Comparison of ENCODE assay signal across 25 cellular contexts in genomic region chr17:67544364-67544763, GRCh38.
DNase-seq lines count a peak whose midpoint lies in the region; ATAC-seq and TF ChIP-seq lines count a peak whose summit lies in the region.
"Had no signal": no experiment of that assay in that cellular context is flagged by ENCODE, and none has a peak within 500 bp of the region (broad histone marks: within the 10 kb centered on the region; RNA-seq: fewer than 3 reads in every experiment).

No MANE protein-coding gene starts in this region.

- H3K36me3 Mint-ChIP-seq in stimulated activated naive CD8-positive, alpha-beta T cell treated with anti-CD3 and anti-CD28 coated beads, Interleukin-15, Interleukin-2, amounts not matched to agents 100 ng/mL and 50 ng/mL, for 24 hours (ENCODE audit: low read depth): peaks cover 11% of the 10 kb centered on the region
- H3K36me3 Mint-ChIP-seq: activated CD4-positive, alpha-beta memory T cell treated with anti-CD3 and anti-CD28 coated beads for 36 hours had no signal

- 40 to 79% methylated on average over 1 to 4 of the region's 5 CpGs for WGBS in gastroesophageal sphincter (ENCODE audit: low coverage in 1 of 2), 2 donors

- H3K4me3 ChIP-seq in right atrium auricular region (no peak overlapping the region), gastroesophageal sphincter (no peak overlapping the region)
- H3K4me3 ChIP-seq: BLaER1 treated with 17β-estradiol and CSF1 and Interleukin-3, amounts not matched to agents 10 nM and 100 nM; body of pancreas; GM23248; upper lobe of left lung had no signal

- H3K27me3 ChIP-seq in right atrium auricular region (no peaks in the 10 kb centered on the region), gastroesophageal sphincter (no peaks in the 10 kb centered on the region)
- H3K27me3 ChIP-seq: BLaER1 treated with 17β-estradiol and CSF1 and Interleukin-3, amounts not matched to agents 10 nM and 100 nM; body of pancreas; upper lobe of left lung had no signal

- H3K36me3 ChIP-seq in right atrium auricular region (no peaks in the 10 kb centered on the region), gastroesophageal sphincter (no peaks in the 10 kb centered on the region)
- H3K36me3 ChIP-seq: upper lobe of left lung had no signal

- TF ChIP-seq EP300 in gastroesophageal sphincter (IDR thresholded peaks at IDR 0.05): no peak

- peak overlapping the region; percentile 57 for H3K27ac Mint-ChIP-seq in stimulated activated naive CD8-positive, alpha-beta T cell treated with anti-CD3 and anti-CD28 coated beads, Interleukin-15, Interleukin-2, amounts not matched to agents 100 ng/mL and 50 ng/mL, for 24 hours
- H3K27ac Mint-ChIP-seq in stimulated activated naive CD8-positive, alpha-beta T cell treated with anti-CD3 and anti-CD28 coated beads, Interleukin-15, amount 100 ng/mL, for 72 hours: peak overlapping the region in 1 of 2 donors; percentile 42
- H3K27ac Mint-ChIP-seq: activated B cell treated with CpG ODN at 0.5 μM for 24 hours; activated CD4-positive, alpha-beta memory T cell treated with anti-CD3 and anti-CD28 coated beads for 36 hours had no signal

- H3K9me3 ChIP-seq in right atrium auricular region: no peaks in the 10 kb centered on the region
- no peaks in the 10 kb centered on the region for H3K9me3 ChIP-seq in gastroesophageal sphincter
- H3K9me3 ChIP-seq: BLaER1 treated with 17β-estradiol and CSF1 and Interleukin-3, amounts not matched to agents 10 nM and 100 nM; body of pancreas; upper lobe of left lung had no signal

- H3K27me3 Mint-ChIP-seq in stimulated activated naive CD8-positive, alpha-beta T cell treated with anti-CD3 and anti-CD28 coated beads, Interleukin-15, Interleukin-2, amounts not matched to agents 100 ng/mL and 50 ng/mL, for 24 hours: no peaks in the 10 kb centered on the region
- H3K27me3 Mint-ChIP-seq in stimulated activated naive CD8-positive, alpha-beta T cell treated with anti-CD3 and anti-CD28 coated beads, Interleukin-15, amount 100 ng/mL, for 72 hours: no peaks in the 10 kb centered on the region
- H3K27me3 Mint-ChIP-seq: activated B cell treated with CpG ODN at 0.5 μM for 24 hours; activated CD4-positive, alpha-beta memory T cell treated with anti-CD3 and anti-CD28 coated beads for 36 hours; naive thymus-derived CD4-positive, alpha-beta T cell had no signal

- no peak for ATAC-seq in stimulated activated naive CD8-positive, alpha-beta T cell treated with anti-CD3 and anti-CD28 coated beads, Interleukin-15, amount 100 ng/mL, for 72 hours
- ATAC-seq in gastroesophageal sphincter (no peak), HG02623 (IDR thresholded peaks at IDR 0.05; ENCODE audit: unreplicated experiment) (no peak), GM19023 (IDR thresholded peaks at IDR 0.05; ENCODE audit: unreplicated experiment) (no peak)
- ATAC-seq: body of pancreas; naive thymus-derived CD4-positive, alpha-beta T cell had no signal

- no peak overlapping the region for H3K4me3 Mint-ChIP-seq in stimulated activated naive CD8-positive, alpha-beta T cell treated with anti-CD3 and anti-CD28 coated beads, Interleukin-15, Interleukin-2, amounts not matched to agents 100 ng/mL and 50 ng/mL, for 24 hours
- no peak overlapping the region for H3K4me3 Mint-ChIP-seq in stimulated activated naive CD8-positive, alpha-beta T cell treated with anti-CD3 and anti-CD28 coated beads, Interleukin-15, amount 100 ng/mL, for 72 hours
- H3K4me3 Mint-ChIP-seq: activated B cell treated with CpG ODN at 0.5 μM for 24 hours; activated CD4-positive, alpha-beta memory T cell treated with anti-CD3 and anti-CD28 coated beads for 36 hours; naive thymus-derived CD4-positive, alpha-beta T cell had no signal

- DNase-seq in stimulated activated naive CD8-positive, alpha-beta T cell treated with anti-CD3 and anti-CD28 coated beads, Interleukin-15, amount 100 ng/mL, for 72 hours: no peak
- DNase-seq in SHP77 (lab: John Stamatoyannopoulos, UW) (peak; percentile 5 to 32), right atrium auricular region (ENCODE audit: low spot score) (no peak), NCI-H187 treated with DMSO at 0.1 percent for 48 hours (lab: John Stamatoyannopoulos, UW) (no peak)
- DNase-seq: ACHN; activated B cell treated with CpG ODN at 0.5 μM for 24 hours; activated CD4-positive, alpha-beta memory T cell treated with anti-CD3 and anti-CD28 coated beads for 36 hours; activated effector memory CD4-positive, alpha-beta T cell treated with anti-CD3 and anti-CD28 coated beads, Interleukin-2, amount 50 U/mL, for 16 hours; activated T-cell treated with anti-CD3 and anti-CD28 coated beads for 4 hours; cortex of kidney; GM23248; kidney glomerular epithelial cell; mesenchymal stem cell; naive thymus-derived CD4-positive, alpha-beta T cell; NCI-H1436; occipital lobe; RPMI8226; T1000; upper lobe of left lung had no signal

- no peak for TF ChIP-seq POLR2A in gastroesophageal sphincter (IDR thresholded peaks at IDR 0.05)

- TF ChIP-seq CTCF in right atrium auricular region (IDR thresholded peaks at IDR 0.05): no peak
- no peak for TF ChIP-seq CTCF in gastroesophageal sphincter (IDR thresholded peaks at IDR 0.05)

- peaks cover 25% of the 10 kb centered on the region for H3K4me1 Mint-ChIP-seq in stimulated activated naive CD8-positive, alpha-beta T cell treated with anti-CD3 and anti-CD28 coated beads, Interleukin-15, Interleukin-2, amounts not matched to agents 100 ng/mL and 50 ng/mL, for 24 hours (ENCODE audit: low read depth)
- H3K4me1 Mint-ChIP-seq in stimulated activated naive CD8-positive, alpha-beta T cell treated with anti-CD3 and anti-CD28 coated beads, Interleukin-15, amount 100 ng/mL, for 72 hours: peaks cover 22% of the 10 kb centered on the region

- H3K27ac ChIP-seq in right atrium auricular region (peak overlapping the region; percentile 69 to 75), gastroesophageal sphincter (no peak overlapping the region)
- H3K27ac ChIP-seq: BLaER1 treated with 17β-estradiol and CSF1 and Interleukin-3, amounts not matched to agents 10 nM and 100 nM; GM23248; upper lobe of left lung had no signal

- H3K9me3 Mint-ChIP-seq in stimulated activated naive CD8-positive, alpha-beta T cell treated with anti-CD3 and anti-CD28 coated beads, Interleukin-15, Interleukin-2, amounts not matched to agents 100 ng/mL and 50 ng/mL, for 24 hours: no peaks in the 10 kb centered on the region
- no peaks in the 10 kb centered on the region for H3K9me3 Mint-ChIP-seq in stimulated activated naive CD8-positive, alpha-beta T cell treated with anti-CD3 and anti-CD28 coated beads, Interleukin-15, amount 100 ng/mL, for 72 hours
- H3K9me3 Mint-ChIP-seq: activated B cell treated with CpG ODN at 0.5 μM for 24 hours; activated CD4-positive, alpha-beta memory T cell treated with anti-CD3 and anti-CD28 coated beads for 36 hours; naive thymus-derived CD4-positive, alpha-beta T cell had no signal

- H3K4me1 ChIP-seq in right atrium auricular region (peaks cover 0 to 40% of the 10 kb centered on the region in 2 donors), gastroesophageal sphincter (peaks cover 3 to 16% (median 6%) of the 10 kb centered on the region in 3 donors)

Comparison
In these comparisons a context has a peak if more than half of its experiments do, and no peak if none do; other contexts are left out.
1. DNase-seq: peak in SHP77 (2 of 2); none in stimulated activated naive CD8-positive, alpha-beta T cell treated with anti-CD3 and anti-CD28 coated beads, Interleukin-15, amount 100 ng/mL, for 72 hours (0 of 2), right atrium auricular region (single experiment) and NCI-H187 treated with DMSO at 0.1 percent for 48 hours (single experiment).
2. H3K27ac ChIP-seq: peak in right atrium auricular region (2 of 2); none in gastroesophageal sphincter (0 of 4).